Comparison of ENCODE assay signal across 24 cellular contexts in genomic region chr12:130338794-130339601, GRCh38. TPM values are rescaled to one million over a fixed set of nuclear protein-coding genes. Genes with fewer than 3 reads are reported as not detected.
"Had no signal": no experiment of that assay in that cellular context is flagged by ENCODE, and none has a peak within 500 bp of the region (broad histone marks: within the 10 kb centered on the region; RNA-seq: fewer than 3 reads in every experiment).

No MANE protein-coding gene starts in this region.

- H3K27ac Mint-ChIP-seq: activated CD4-positive, alpha-beta T cell treated with anti-CD3 and anti-CD28 coated beads, Interleukin-2, amount 10 ng/mL, durations not matched to agents 24 days and 14 days; activated CD8-positive, alpha-beta T cell treated with anti-CD3 and anti-CD28 coated beads, Interleukin-2, amount 10 ng/mL, durations not matched to agents 7 days and 5 days; activated naive CD8-positive, alpha-beta T cell treated with anti-CD3 and anti-CD28 coated beads, Interleukin-2, amount 10 ng/mL, durations not matched to agents 7 days and 5 days; activated T-cell treated with anti-CD3 and anti-CD28 coated beads, Interleukin-2, amount 50 U/mL, for 24 hours; activated T-helper 2 cell treated with anti-CD3 and anti-CD28 coated beads, Interferon-gamma antibody, Interleukin-2, Interleukin-4, amounts not matched to agents 10 μg/mL and 5 μg/mL and 100 μg/mL, durations not matched to agents 14 hours and 24 hours and 36 hours; nephron progenitor cell; progenitor cell of endocrine pancreas; stimulated activated naive CD8-positive, alpha-beta T cell treated with anti-CD3 and anti-CD28 coated beads, Interleukin-15, amount 100 ng/mL, for 72 hours had no signal

- H3K4me1 Mint-ChIP-seq: stimulated activated naive CD8-positive, alpha-beta T cell treated with anti-CD3 and anti-CD28 coated beads, Interleukin-15, amount 100 ng/mL, for 72 hours had no signal

- H3K4me3 Mint-ChIP-seq: activated CD4-positive, alpha-beta T cell treated with anti-CD3 and anti-CD28 coated beads, Interleukin-2, amount 10 ng/mL, durations not matched to agents 24 days and 14 days; activated CD8-positive, alpha-beta T cell treated with anti-CD3 and anti-CD28 coated beads, Interleukin-2, amount 10 ng/mL, durations not matched to agents 7 days and 5 days; activated naive CD8-positive, alpha-beta T cell treated with anti-CD3 and anti-CD28 coated beads, Interleukin-2, amount 10 ng/mL, durations not matched to agents 7 days and 5 days; activated T-cell treated with anti-CD3 and anti-CD28 coated beads, Interleukin-2, amount 50 U/mL, for 24 hours; nephron progenitor cell; stimulated activated naive CD8-positive, alpha-beta T cell treated with anti-CD3 and anti-CD28 coated beads, Interleukin-15, amount 100 ng/mL, for 72 hours had no signal

- H3K9me3 Mint-ChIP-seq: activated CD4-positive, alpha-beta T cell treated with anti-CD3 and anti-CD28 coated beads, Interleukin-2, amount 10 ng/mL, durations not matched to agents 24 days and 14 days; activated T-cell treated with anti-CD3 and anti-CD28 coated beads, Interleukin-2, amount 50 U/mL, for 24 hours; activated T-helper 2 cell treated with anti-CD3 and anti-CD28 coated beads, Interferon-gamma antibody, Interleukin-2, Interleukin-4, amounts not matched to agents 10 μg/mL and 5 μg/mL and 100 μg/mL, durations not matched to agents 14 hours and 24 hours and 36 hours; stimulated activated naive CD8-positive, alpha-beta T cell treated with anti-CD3 and anti-CD28 coated beads, Interleukin-15, amount 100 ng/mL, for 72 hours had no signal

- H3K4me3 ChIP-seq: right atrium auricular region had no signal

- H3K36me3 Mint-ChIP-seq: activated naive CD8-positive, alpha-beta T cell treated with anti-CD3 and anti-CD28 coated beads, Interleukin-2, amount 10 ng/mL, durations not matched to agents 7 days and 5 days had no signal

- H3K9me3 ChIP-seq: esophagus squamous epithelium, right atrium auricular region had no signal

- H3K27ac ChIP-seq: esophagus squamous epithelium, right atrium auricular region had no signal

- H3K36me3 ChIP-seq: esophagus squamous epithelium, right atrium auricular region had no signal

- DNase-seq: activated CD4-positive, alpha-beta T cell treated with anti-CD3 and anti-CD28 coated beads, Interleukin-2, amount 10 ng/mL, durations not matched to agents 24 days and 14 days; activated CD8-positive, alpha-beta T cell treated with anti-CD3 and anti-CD28 coated beads, Interleukin-2, amount 10 ng/mL, durations not matched to agents 7 days and 5 days; activated naive CD4-positive, alpha-beta T cell treated with Interleukin-2 at 50 U/mL for 16 hours; activated naive CD8-positive, alpha-beta T cell treated with anti-CD3 and anti-CD28 coated beads, Interleukin-2, amount 10 ng/mL, durations not matched to agents 7 days and 5 days; activated T-cell treated with anti-CD3 and anti-CD28 coated beads, Interleukin-2, amount 50 U/mL, for 24 hours; amygdala; dermis blood vessel endothelial cell; effector memory CD4-positive, alpha-beta T cell; esophagus squamous epithelium; hippocampal formation; islet precursor cell; nephron progenitor cell; stimulated activated naive CD8-positive, alpha-beta T cell treated with anti-CD3 and anti-CD28 coated beads, Interleukin-15, amount 100 ng/mL, for 72 hours; trophoblast cell had no signal

- ATAC-seq: activated CD8-positive, alpha-beta T cell treated with anti-CD3 and anti-CD28 coated beads, Interleukin-2, amount 10 ng/mL, durations not matched to agents 7 days and 5 days; left lobe of liver had no signal

RNA-seq across cellular contexts. Expression of gene PIWIL1, which starts 1.3 kb away (rescaled TPM):
- total RNA-seq: activated CD4-positive, alpha-beta T cell treated with anti-CD3 and anti-CD28 coated beads, Interleukin-2, amount 10 ng/mL, durations not matched to agents 24 days and 14 days; activated CD8-positive, alpha-beta T cell treated with anti-CD3 and anti-CD28 coated beads, Interleukin-2, amount 10 ng/mL, durations not matched to agents 7 days and 5 days; activated naive CD8-positive, alpha-beta T cell treated with anti-CD3 and anti-CD28 coated beads, Interleukin-2, amount 10 ng/mL, durations not matched to agents 7 days and 5 days; activated T-helper 2 cell treated with anti-CD3 and anti-CD28 coated beads, Interferon-gamma antibody, Interleukin-2, Interleukin-4, amounts not matched to agents 10 μg/mL and 5 μg/mL and 100 μg/mL, durations not matched to agents 14 hours and 24 hours and 36 hours; cardiac septum; dermis blood vessel endothelial cell; glomerular endothelial cell; left lobe of liver; lung microvascular endothelial cell; myocyte; progenitor cell of endocrine pancreas; right atrium auricular region; skeletal muscle tissue; temporal lobe had no signal
